Comparison of ENCODE assay signal across 8 cellular contexts in the genomic region with DNA sequence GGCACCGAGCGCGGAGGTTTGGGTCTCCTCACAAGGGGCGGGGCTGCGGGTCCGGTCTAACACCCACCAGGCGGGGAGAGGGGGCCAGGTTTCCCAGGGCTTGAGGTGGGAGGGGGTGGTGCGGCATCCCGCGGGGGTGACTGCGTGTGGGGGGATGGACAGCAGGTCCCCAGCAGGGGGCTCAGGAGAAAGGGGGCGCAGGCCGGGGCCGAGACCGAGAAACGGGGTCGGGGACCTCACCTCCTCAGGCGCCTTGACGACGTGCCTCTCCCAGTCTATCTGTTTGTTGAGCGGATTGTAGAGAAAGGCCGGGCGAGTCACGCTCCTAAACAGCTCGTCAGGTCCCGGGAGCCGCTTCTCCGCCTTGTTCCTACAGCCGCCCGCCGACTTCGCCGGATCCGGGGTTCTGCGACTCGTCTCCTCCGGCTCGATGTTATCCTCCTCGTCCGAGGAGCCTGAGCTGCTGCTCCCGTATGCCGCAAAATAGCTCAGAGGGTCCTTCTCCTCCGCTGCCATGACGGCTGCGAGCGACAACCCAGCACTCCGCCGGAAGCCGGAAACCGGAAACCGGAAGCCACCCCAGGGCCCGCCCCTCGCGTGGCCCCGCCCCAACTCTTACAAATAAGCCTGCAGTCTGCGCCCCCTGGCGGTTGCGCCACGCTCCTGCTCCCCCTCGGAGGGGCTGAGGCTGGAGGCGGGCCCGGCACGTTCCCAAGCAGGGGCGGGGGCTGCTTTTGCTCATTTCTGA. TPM values are rescaled to one million over a fixed set of nuclear protein-coding genes. Genes with fewer than 3 reads are reported as not detected.
DNase-seq lines count a peak whose midpoint lies in the region; ATAC-seq and TF ChIP-seq lines count a peak whose summit lies in the region.

A gene (minus strand): TSS at position 545 of the 748 bp plus-strand sequence. CDS start 29 bp downstream, at position 516.

- H2AK5ac ChIP-seq in IMR-90 (ENCODE audit: low read depth, low read length) = peak within 1 kb of the TSS; percentile 90

- peak within 1 kb of the TSS; percentile 73 for H4K91ac ChIP-seq in IMR-90 (ENCODE audit: insufficient read depth, low read depth, low read length)

- peak within 1 kb of the TSS; percentile 71 for H2BK5ac ChIP-seq in IMR-90 (ENCODE audit: low read depth, low read length, poor library complexity, severe bottlenecking)

- dilution Hi-C loops in IMR-90 (cut with HindIII; ENCODE audit: low sequenced_read_pairs, unreplicated experiment) = no loop called here

- DNase-seq in DMS153 (lab: John Stamatoyannopoulos, UW) (peak; percentile 75), IMR-90 (peak; percentile 90), OCI-LY7 (ENCODE audit: low spot score) (peak; percentile 95), activated T-cell treated with anti-CD3 and anti-CD28 coated beads for 24 hours (ENCODE audit: low read depth) (peak; percentile 98), epidermal melanocyte (ENCODE audit: insufficient read length, low spot score) (peak; percentile 55)
- DNase-seq in stimulated activated CD8-positive, alpha-beta memory T cell treated with anti-CD3 and anti-CD28 coated beads, Interleukin-4, amount 100 ng/mL, for 1 hour (ENCODE audit: low read depth in 2 of 2, low spot score in 1 of 2) = peak; percentile 92 to 98

- H3K9me3 ChIP-seq in IMR-90 (ENCODE audit: control insufficient read depth, insufficient read depth, low read length) (no peaks in the 10 kb centered on the region), OCI-LY7 (ENCODE audit: low read length) (peaks cover 6% of the 10 kb centered on the region; the same call in 1 of the 2 replicates), mononuclear cell (ENCODE audit: low read depth, low read length) (no peaks in the 10 kb centered on the region)

- H3K18ac ChIP-seq in IMR-90 (ENCODE audit: low read depth, low read length) = peak within 1 kb of the TSS; percentile 45

- H3K4me2 ChIP-seq in IMR-90 (ENCODE audit: low read depth, low read length) (peak within 1 kb of the TSS; percentile 99), OCI-LY7 (ENCODE audit: low read length) (peak within 1 kb of the TSS; percentile 83)

- intact Hi-C loops in IMR-90 (cut with micrococcal nuclease) (loop anchor here (1.0 to 2.0 kb wide), 2 partner anchors 58 to 314 kb away; a partner anchor contains a TSS), OCI-LY7 (cut with micrococcal nuclease; ENCODE audit: unreplicated experiment) (loop anchor here (2.0 to 5.0 kb wide), 3 partner anchors 16 to 314 kb away; a partner anchor contains a TSS)

- peak; percentile 95 for TF ChIP-seq CTCF in IMR-90 (conservative IDR thresholded peaks at IDR 0.05; ENCODE audit: low read depth, low read length)
- TF ChIP-seq CTCF in OCI-LY7 (conservative IDR thresholded peaks at IDR 0.05; ENCODE audit: low read length) = peak; percentile 90

- BruUV-seq in IMR-90 (replicated peaks; lab: Mats Ljungman, UMichigan) (no TSS peak), OCI-LY7 (replicated peaks; lab: Mats Ljungman, UMichigan) (no TSS peak)

- peak within 1 kb of the TSS; percentile 89 for H3K4ac ChIP-seq in IMR-90 (ENCODE audit: low read depth, low read length)

- peaks cover 9 to 18% of the 10 kb centered on the region in 2 experiments for H3K79me1 ChIP-seq in IMR-90 (ENCODE audit: low read depth in 1 of 2, low read length in 2 of 2)

- peak within 1 kb of the TSS; percentile 88 for H2AK9ac ChIP-seq in IMR-90 (replicated peaks; ENCODE audit: low read depth, low read length, poor library complexity)

- peak; percentile 81 for TF ChIP-seq POLR2A in IMR-90 (IDR thresholded peaks at IDR 0.05; ENCODE audit: low read depth, low read length)

- H3K27ac ChIP-seq in IMR-90 (ENCODE audit: insufficient read depth, low read length) = peak within 1 kb of the TSS; percentile 85
- peak within 1 kb of the TSS; percentile 47 for H3K27ac ChIP-seq in OCI-LY7 (ENCODE audit: low read depth, low read length, poor library complexity, severe bottlenecking)

- WGBS in IMR-90 (ENCODE audit: extremely low coverage in 2 of 2, insufficient read length in 1 of 2), 2 experiments = 0% methylated on average over 32 of the region's 64 CpGs; no CpG with 5 or more reads in 1 of the 2 experiments

- peaks cover 6% of the 10 kb centered on the region for H3K36me3 ChIP-seq in IMR-90 (ENCODE audit: control insufficient read depth, insufficient read depth, low read length)
- H3K36me3 ChIP-seq in OCI-LY7 (ENCODE audit: insufficient read depth, low read length) = peaks cover 68% of the 10 kb centered on the region

- H3K9me2 ChIP-seq in OCI-LY7 (ENCODE audit: insufficient read depth, low read length) = no peaks in the 10 kb centered on the region

- peak within 1 kb of the TSS; percentile 74 for H3K56ac ChIP-seq in IMR-90 (ENCODE audit: extremely low read depth, insufficient read depth, low read length)

- peaks cover 3% of the 10 kb centered on the region; the same call in 1 of the 2 replicates for H3K4me1 ChIP-seq in IMR-90 (ENCODE audit: control insufficient read depth, insufficient read depth, low read length)
- H3K4me1 ChIP-seq in OCI-LY7 (ENCODE audit: insufficient read depth, low read length, poor library complexity, severe bottlenecking) = peaks cover 19% of the 10 kb centered on the region
- peaks cover 21% of the 10 kb centered on the region for H3K4me1 ChIP-seq in mononuclear cell (ENCODE audit: insufficient read depth, low read length)

- 0 out of 2 replicates have a peak within 1 kb of the TSS, but pooled peaks have one; percentile 35 for H2BK20ac ChIP-seq in IMR-90 (ENCODE audit: low read depth, low read length)

- in situ Hi-C loops in IMR-90 (cut with MboI; ENCODE audit: low sequenced_read_pairs) = loop anchor here (5.0 kb wide), 1 partner anchor 312 kb away; no protein-coding TSS in a partner anchor

- H3K4me3 ChIP-seq in IMR-90 (ENCODE audit: insufficient read depth, low read depth, low read length) (peak within 1 kb of the TSS; percentile 83), OCI-LY7 (ENCODE audit: low read depth, low read length, poor library complexity, severe bottlenecking) (peak within 1 kb of the TSS; percentile 98), mononuclear cell (ENCODE audit: low read length) (peak within 1 kb of the TSS; percentile 90)

- H2AFZ ChIP-seq in IMR-90 (replicated peaks; ENCODE audit: low read length, poor library complexity) = peak within 1 kb of the TSS; percentile 97
- H2AFZ ChIP-seq in OCI-LY7 (ENCODE audit: low read length) = peak within 1 kb of the TSS; percentile 70; the same call in 1 of the 2 replicates

- H3K79me2 ChIP-seq in OCI-LY7 (ENCODE audit: insufficient read depth, low read depth, low read length) = peaks cover 27% of the 10 kb centered on the region

- TF ChIP-seq RAD21 in IMR-90 (IDR thresholded peaks at IDR 0.05; ENCODE audit: low read length) = peak; percentile 58

- peak within 1 kb of the TSS; percentile 79 for H2BK120ac ChIP-seq in IMR-90 (ENCODE audit: low read depth, low read length)

- POLR2A ChIA-PET in IMR-90 (lab: Charles Lee; ENCODE audit: unreplicated experiment) (interaction anchor here (0.9 kb wide), 1 partner anchor 55 kb away, joined by 4 read pairs; no protein-coding TSS in a partner anchor), OCI-LY7 (lab: Charles Lee) (interaction anchor here (0.6 to 2.9 kb wide), 17 partner anchors 9 to 1562 kb away, joined by 3 to 34 read pairs (median 4); a partner anchor contains a TSS)

- peak within 1 kb of the TSS; percentile 4; the same call in 1 of the 3 replicates for H2BK15ac ChIP-seq in IMR-90 (ENCODE audit: low read depth, low read length)

- H4K5ac ChIP-seq in IMR-90 (ENCODE audit: low read depth, low read length) = peak within 1 kb of the TSS; percentile 57

- 0 out of 2 replicates have a peak, but pooled peaks cover 2% of the 10 kb centered on the region for H3K9me1 ChIP-seq in IMR-90 (ENCODE audit: insufficient read depth, low read length)

- peak within 1 kb of the TSS; percentile 94 for H3K23ac ChIP-seq in IMR-90 (ENCODE audit: low read depth, low read length)

- peaks cover 13% of the 10 kb centered on the region; the same call in 1 of the 2 replicates for H4K20me1 ChIP-seq in IMR-90 (ENCODE audit: insufficient read depth, low read length)
- H4K20me1 ChIP-seq in OCI-LY7 (ENCODE audit: insufficient read depth, low read length) = peaks cover 21% of the 10 kb centered on the region; the same call in 1 of the 2 replicates

- H4K8ac ChIP-seq in IMR-90 (ENCODE audit: low read depth in 2 of 2, low read length in 2 of 2) = peak within 1 kb of the TSS; percentile 80 to 93

- ATAC-seq in GM21528 (IDR thresholded peaks at IDR 0.05; ENCODE audit: low FRiP score, unreplicated experiment) (peak; percentile 98), IMR-90 (ENCODE audit: low read depth) (peak; percentile 94)

- peak within 1 kb of the TSS; percentile 90 for H3K14ac ChIP-seq in IMR-90 (replicated peaks; ENCODE audit: low read depth, low read length)

- H3K27me3 ChIP-seq in IMR-90 (ENCODE audit: control insufficient read depth, insufficient read depth, low read length) (no peaks in the 10 kb centered on the region), mononuclear cell (ENCODE audit: insufficient read depth, low read length) (no peaks in the 10 kb centered on the region)

- peak within 1 kb of the TSS; percentile 96 for H3K9ac ChIP-seq in IMR-90 (ENCODE audit: low read depth, low read length)

- CTCF ChIA-PET in IMR-90 (lab: Yijun Ruan, JAX) = interaction anchor here (0.6 to 3.1 kb wide), 17 partner anchors 9 to 1134 kb away, joined by 3 to 38 read pairs (median 4); a partner anchor contains a TSS
- CTCF ChIA-PET in OCI-LY7 (lab: Charles Lee; ENCODE audit: unreplicated experiment) = interaction anchor here (0.6 to 2.1 kb wide), 11 partner anchors 9 to 403 kb away, joined by 3 to 16 read pairs (median 4); a partner anchor contains a TSS

TF ChIP-seq in IMR-90, 13 proteins besides CTCF, POLR2A, EP300 and RAD21 (continues in another document):
- TF ChIP-seq MXI1 (IDR thresholded peaks at IDR 0.05; ENCODE audit: borderline replicate concordance, low read depth, low read length) (peak; percentile 70; the same call in 1 of the 2 replicates), NFE2L2 (IDR thresholded peaks at IDR 0.05; ENCODE audit: low read depth, low read length) (no peak), BHLHE40 (IDR thresholded peaks at IDR 0.05; ENCODE audit: low read depth, low read length) (peak; percentile 94), RCOR1 (IDR thresholded peaks at IDR 0.05; ENCODE audit: insufficient replicate concordance, low read length) (no peak), MAZ (IDR thresholded peaks at IDR 0.05; ENCODE audit: borderline replicate concordance, low read depth, low read length) (peak; percentile 99), CEBPB (IDR thresholded peaks at IDR 0.05; ENCODE audit: low read depth, low read length) (no peak), RFX5 (IDR thresholded peaks at IDR 0.05; ENCODE audit: low read depth, low read length) (no peak), SMC3 (IDR thresholded peaks at IDR 0.05; ENCODE audit: low read depth, low read length) (peak; percentile 68), CHD1 (IDR thresholded peaks at IDR 0.05; ENCODE audit: low read depth, low read length) (no peak)

RNA-seq across cellular contexts. Expression of the gene that starts here (rescaled TPM):
- total RNA-seq in IMR-90 (2012; rRNA removed) = 16.3 and 23.1 TPM in 2 replicates
- 31.3 and 33.5 TPM in 2 replicates for polyA plus RNA-seq in IMR-90 (2012; rRNA removed)
- polyA plus RNA-seq in IMR-90 (2012; cell fraction: cytosol; rRNA removed) = 22.6 and 25.9 TPM in 2 replicates
- polyA plus RNA-seq in IMR-90 (2012; cell fraction: nucleus; rRNA removed; ENCODE audit: low replicate concordance) = 36.7 and 40.2 TPM in 2 replicates
- total RNA-seq in OCI-LY7 (2014; rRNA removed; shearing (Covaris generic)) = 35.6 and 55.3 TPM in 2 replicates
- 33.0 and 37.4 TPM in 2 replicates for total RNA-seq in OCI-LY7 (2022)
- total RNA-seq in mononuclear cell = 32.4 TPM

Comparison
In these comparisons a context has a peak if more than half of its experiments do, and no peak if none do; other contexts are left out.
1. Peak in every context shown above with its lines: DNase-seq, ATAC-seq, H3K4me3 ChIP-seq and H3K27ac ChIP-seq.